In the genomic region with DNA sequence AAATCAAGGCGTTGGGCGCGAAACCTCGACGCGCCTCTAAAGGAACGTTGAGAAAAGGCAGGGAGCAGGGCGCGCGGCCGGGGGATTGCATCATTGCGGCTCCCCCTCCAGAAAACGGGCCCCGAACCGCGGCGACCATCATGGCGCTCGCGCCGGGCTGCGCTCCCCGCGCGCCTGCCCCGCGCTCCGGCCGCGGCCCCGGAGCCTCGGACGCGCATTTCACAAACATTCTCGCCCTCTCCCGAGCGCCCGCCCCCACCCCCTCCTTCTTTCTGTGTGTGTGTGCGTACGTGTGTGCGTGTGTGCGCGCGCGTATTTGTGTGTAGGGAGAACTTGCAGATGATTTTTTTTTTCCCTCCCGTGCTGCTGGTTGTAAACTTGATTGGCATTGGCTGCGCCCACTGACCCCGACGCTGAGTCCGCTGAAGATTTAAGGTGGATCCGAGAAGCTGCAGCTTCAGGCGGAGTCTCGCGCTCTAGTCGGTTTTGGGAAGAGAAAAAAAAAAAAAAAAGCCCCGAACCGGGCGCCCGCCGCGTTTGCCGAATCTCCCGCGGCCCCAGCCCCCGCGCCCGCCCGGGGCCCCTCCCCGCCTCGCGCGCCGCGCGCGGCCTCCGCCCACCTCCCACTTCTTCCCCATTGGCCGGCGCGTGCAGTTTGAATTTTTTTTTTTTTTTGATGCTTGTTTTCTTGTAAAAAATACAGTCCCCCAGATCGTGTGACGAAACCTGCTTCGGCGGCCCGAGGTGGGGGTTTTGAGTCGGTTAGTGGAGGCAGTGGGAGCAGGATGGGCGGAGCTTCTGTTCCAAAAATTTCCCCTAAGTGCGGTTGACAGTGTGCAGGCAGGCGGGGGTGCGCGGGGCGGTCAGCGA, we compare ENCODE assay signal across 8 cellular contexts. TPM values are rescaled to one million over a fixed set of nuclear protein-coding genes. Genes with fewer than 3 reads are reported as not detected.
DNase-seq lines count a peak whose midpoint lies in the region; ATAC-seq and TF ChIP-seq lines count a peak whose summit lies in the region.

No MANE protein-coding gene starts in this region.

- intact Hi-C loops in activated T-helper 2 cell treated with anti-CD3 and anti-CD28 coated beads, Interferon-gamma antibody, Interleukin-2, Interleukin-4, amounts not matched to agents 10 μg/mL and 5 μg/mL and 100 μg/mL, durations not matched to agents 14 hours and 24 hours and 36 hours (cut with micrococcal nuclease): loop anchor here (1.0 to 5.0 kb wide), 8 partner anchors 8 to 368 kb away; a partner anchor contains a TSS

- H3K27me3 ChIP-seq in GM23338 (ENCODE audit: insufficient read depth): peaks cover 36% of the 10 kb centered on the region

- peaks cover 4% of the 10 kb centered on the region; the same call in 1 of the 2 replicates for H3K36me3 ChIP-seq in GM23338 (ENCODE audit: insufficient read depth)

- TF ChIP-seq CTCF in GM23338 (conservative IDR thresholded peaks at IDR 0.05; ENCODE audit: low read depth in 2 of 2): no peak

- 0 out of 2 replicates have a peak, but pooled peaks cover 4% of the 10 kb centered on the region for H4K20me1 ChIP-seq in GM23338 (replicated peaks; ENCODE audit: insufficient read depth)

- peak overlapping the region; percentile 61 for H3K4me3 ChIP-seq in GM23338

- peak overlapping the region; percentile 99 for H3K27ac Mint-ChIP-seq in GM23338
- H3K27ac Mint-ChIP-seq in activated T-helper 2 cell treated with anti-CD3 and anti-CD28 coated beads, Interferon-gamma antibody, Interleukin-2, Interleukin-4, amounts not matched to agents 10 μg/mL and 5 μg/mL and 100 μg/mL, durations not matched to agents 14 hours and 24 hours and 36 hours: peak overlapping the region; percentile 96
- peak overlapping the region; percentile 90 to 99 for H3K27ac Mint-ChIP-seq in natural killer cell treated with Interleukin-12 subunit alpha and Interleukin-12 subunit beta and Interleukin-15 and Interleukin-18, amount 100 ng/mL, for 72 hours

- peak; percentile 66 for ATAC-seq in GM23338
- ATAC-seq in natural killer cell treated with Interleukin-12 subunit alpha and Interleukin-12 subunit beta and Interleukin-15 and Interleukin-18, amount 100 ng/mL, for 72 hours: peak; percentile 81 to 87

- 0 out of 2 replicates have a peak overlapping the region, but pooled peaks have one; percentile 15 for H2AFZ ChIP-seq in GM23338

- peaks cover 24% of the 10 kb centered on the region for H3K4me1 ChIP-seq in GM23338 (ENCODE audit: insufficient read depth)

- peaks cover 8% of the 10 kb centered on the region for H3F3A ChIP-seq in GM23338 (replicated peaks; ENCODE audit: low read depth)

- peaks cover 26% of the 10 kb centered on the region for H3K4me1 Mint-ChIP-seq in GM23338
- peaks cover 46% of the 10 kb centered on the region for H3K4me1 Mint-ChIP-seq in activated T-helper 2 cell treated with anti-CD3 and anti-CD28 coated beads, Interferon-gamma antibody, Interleukin-2, Interleukin-4, amounts not matched to agents 10 μg/mL and 5 μg/mL and 100 μg/mL, durations not matched to agents 14 hours and 24 hours and 36 hours (ENCODE audit: low read depth)
- peaks cover 33 to 41% of the 10 kb centered on the region in 2 donors for H3K4me1 Mint-ChIP-seq in natural killer cell treated with Interleukin-12 subunit alpha and Interleukin-12 subunit beta and Interleukin-15 and Interleukin-18, amount 100 ng/mL, for 72 hours (ENCODE audit: low read depth in 2 of 2)

- peaks cover 24% of the 10 kb centered on the region for H3K36me3 Mint-ChIP-seq in GM23338 (ENCODE audit: low read depth)
- H3K36me3 Mint-ChIP-seq in activated T-helper 2 cell treated with anti-CD3 and anti-CD28 coated beads, Interferon-gamma antibody, Interleukin-2, Interleukin-4, amounts not matched to agents 10 μg/mL and 5 μg/mL and 100 μg/mL, durations not matched to agents 14 hours and 24 hours and 36 hours (ENCODE audit: low read depth): peaks cover 67% of the 10 kb centered on the region
- peaks cover 16% of the 10 kb centered on the region for H3K36me3 Mint-ChIP-seq in natural killer cell treated with Interleukin-12 subunit alpha and Interleukin-12 subunit beta and Interleukin-15 and Interleukin-18, amount 100 ng/mL, for 72 hours

- peak; percentile 99 for DNase-seq in Daoy (ENCODE audit: low read depth)
- DNase-seq in GM23338 (ENCODE audit: low spot score): peak; percentile 96
- peak; percentile 79 to 80 for DNase-seq in Kasumi-1 (lab: John Stamatoyannopoulos, UW)
- peak; percentile 99 for DNase-seq in RPMI7951 (ENCODE audit: low read depth)
- peak; percentile 95 for DNase-seq in activated T-helper 2 cell treated with anti-CD3 and anti-CD28 coated beads, Interferon-gamma antibody, Interleukin-2, Interleukin-4, amounts not matched to agents 10 μg/mL and 5 μg/mL and 100 μg/mL, durations not matched to agents 14 hours and 24 hours and 36 hours (ENCODE audit: low spot score)
- peak; percentile 100 for DNase-seq in fibroblast of peridontal ligament (ENCODE audit: extremely low read depth)
- DNase-seq in natural killer cell treated with Interleukin-12 subunit alpha and Interleukin-12 subunit beta and Interleukin-15 and Interleukin-18, amount 100 ng/mL, for 72 hours (ENCODE audit: low spot score): peak; percentile 97
- DNase-seq in stimulated activated naive CD4-positive, alpha-beta T cell treated with Interleukin-2 at 50 U/mL for 16 hours (lab: John Stamatoyannopoulos, UW): peak; percentile 95

- H3K4me2 ChIP-seq in GM23338: peak overlapping the region; percentile 78

- peak overlapping the region; percentile 83 for H3K4me3 Mint-ChIP-seq in GM23338
- H3K4me3 Mint-ChIP-seq in activated T-helper 2 cell treated with anti-CD3 and anti-CD28 coated beads, Interferon-gamma antibody, Interleukin-2, Interleukin-4, amounts not matched to agents 10 μg/mL and 5 μg/mL and 100 μg/mL, durations not matched to agents 14 hours and 24 hours and 36 hours (ENCODE audit: low read depth): peak overlapping the region; percentile 88
- H3K4me3 Mint-ChIP-seq in natural killer cell treated with Interleukin-12 subunit alpha and Interleukin-12 subunit beta and Interleukin-15 and Interleukin-18, amount 100 ng/mL, for 72 hours: peak overlapping the region; percentile 99

- H3K27ac ChIP-seq in GM23338 (ENCODE audit: low read depth): peak overlapping the region; percentile 97

- peaks cover 18% of the 10 kb centered on the region for H3K27me3 Mint-ChIP-seq in GM23338 (ENCODE audit: insufficient read depth, low read depth, poor library complexity)
- no peaks in the 10 kb centered on the region for H3K27me3 Mint-ChIP-seq in activated T-helper 2 cell treated with anti-CD3 and anti-CD28 coated beads, Interferon-gamma antibody, Interleukin-2, Interleukin-4, amounts not matched to agents 10 μg/mL and 5 μg/mL and 100 μg/mL, durations not matched to agents 14 hours and 24 hours and 36 hours (ENCODE audit: low read depth)
- no peaks in the 10 kb centered on the region for H3K27me3 Mint-ChIP-seq in natural killer cell treated with Interleukin-12 subunit alpha and Interleukin-12 subunit beta and Interleukin-15 and Interleukin-18, amount 100 ng/mL, for 72 hours

- peaks cover 6% of the 10 kb centered on the region for H3K79me2 ChIP-seq in GM23338 (replicated peaks; ENCODE audit: insufficient read depth)

- H3K9me3 Mint-ChIP-seq in GM23338: no peaks in the 10 kb centered on the region
- H3K9me3 Mint-ChIP-seq in activated T-helper 2 cell treated with anti-CD3 and anti-CD28 coated beads, Interferon-gamma antibody, Interleukin-2, Interleukin-4, amounts not matched to agents 10 μg/mL and 5 μg/mL and 100 μg/mL, durations not matched to agents 14 hours and 24 hours and 36 hours: no peaks in the 10 kb centered on the region
- H3K9me3 Mint-ChIP-seq in natural killer cell treated with Interleukin-12 subunit alpha and Interleukin-12 subunit beta and Interleukin-15 and Interleukin-18, amount 100 ng/mL, for 72 hours: no peaks in the 10 kb centered on the region

- H3K9me2 ChIP-seq in GM23338 (ENCODE audit: insufficient read depth): no peaks in the 10 kb centered on the region

TF ChIP-seq in GM23338, 12 proteins besides CTCF, POLR2A, EP300 and RAD21:
- TF ChIP-seq ZNF331 (CRISPR knock-in tag; IDR thresholded peaks at IDR 0.05; ENCODE audit: low read depth): no peak
- no peak for TF ChIP-seq ZNF114 (CRISPR knock-in tag; IDR thresholded peaks at IDR 0.05)
- peak; percentile 56 for TF ChIP-seq POLR2AphosphoS5 (IDR thresholded peaks at IDR 0.05; ENCODE audit: low read depth)
TF ChIP-seq in GM23338: peak in this region for 1.

RNA-seq across cellular contexts. Expression of a gene that starts 8.2 kb away (rescaled TPM):
- total RNA-seq in Daoy (2014; rRNA removed; shearing (Covaris generic)): 29.7 and 41.9 TPM in 2 replicates
- total RNA-seq in GM23338 (2014; rRNA removed; shearing (Covaris generic)): 27.9 and 30.6 TPM in 2 replicates
- polyA plus RNA-seq in GM23338 (2016; fragmentation: Nextera tagmentation; extraction: Ambion mirVana): 9.3 and 9.5 TPM in 2 replicates
- 26.6 and 30.8 TPM in 2 replicates for total RNA-seq in RPMI7951 (2014; rRNA removed; shearing (Covaris generic))
- 49.0 and 53.4 TPM in 2 replicates for total RNA-seq in activated T-helper 2 cell treated with anti-CD3 and anti-CD28 coated beads, Interferon-gamma antibody, Interleukin-2, Interleukin-4, amounts not matched to agents 10 μg/mL and 5 μg/mL and 100 μg/mL, durations not matched to agents 14 hours and 24 hours and 36 hours
- 10 to 100 TPM; 24.6 to 38.1 TPM for total RNA-seq in natural killer cell treated with Interleukin-12 subunit alpha and Interleukin-12 subunit beta and Interleukin-15 and Interleukin-18, amount 100 ng/mL, for 72 hours

RNA-seq across cellular contexts. Expression of a gene that starts 29.3 kb away (rescaled TPM):
- total RNA-seq in Daoy (2014; rRNA removed; shearing (Covaris generic)): 0.40 TPM in 1 of 2 replicates, not detected in the other
- total RNA-seq in GM23338 (2014; rRNA removed; shearing (Covaris generic)): 15.3 and 18.7 TPM in 2 replicates
- 12.1 and 14.3 TPM in 2 replicates for polyA plus RNA-seq in GM23338 (2016; fragmentation: Nextera tagmentation; extraction: Ambion mirVana)
- total RNA-seq in RPMI7951 (2014; rRNA removed; shearing (Covaris generic)): 2.2 and 3.6 TPM in 2 replicates
- total RNA-seq in activated T-helper 2 cell treated with anti-CD3 and anti-CD28 coated beads, Interferon-gamma antibody, Interleukin-2, Interleukin-4, amounts not matched to agents 10 μg/mL and 5 μg/mL and 100 μg/mL, durations not matched to agents 14 hours and 24 hours and 36 hours: 8.9 and 12.2 TPM in 2 replicates
- total RNA-seq in natural killer cell treated with Interleukin-12 subunit alpha and Interleukin-12 subunit beta and Interleukin-15 and Interleukin-18, amount 100 ng/mL, for 72 hours: 1 to 10 TPM; 6.4 to 9.9 TPM

Comparison
In these comparisons a context has a peak if more than half of its experiments do, and no peak if none do; other contexts are left out.
1. Peak in every context shown above with its lines: DNase-seq, ATAC-seq, H3K4me3 ChIP-seq and H3K27ac ChIP-seq.